In genomic region chr17:36463916-36464764, GRCh38 we compare ENCODE assay signal across 8 cellular contexts. TPM values are rescaled to one million over a fixed set of nuclear protein-coding genes. Genes with fewer than 3 reads are reported as not detected.
DNase-seq lines count a peak whose midpoint lies in the region; ATAC-seq and TF ChIP-seq lines count a peak whose summit lies in the region.

No MANE protein-coding gene starts in this region.

- DNase-seq in D341Med (ENCODE audit: low spot score) (peak; percentile 90), LHCN-M2 (ENCODE audit: low read depth) (peak; percentile 52), fibroblast of the aortic adventitia (ENCODE audit: low read depth) (peak; percentile 59), omental fat pad (ENCODE audit: low spot score) (no peak)
- peak; percentile 79 for DNase-seq in activated CD4-positive, alpha-beta memory T cell treated with anti-CD3 and anti-CD28 coated beads for 36 hours
- DNase-seq in effector CD8-positive, alpha-beta T cell (lab: John Stamatoyannopoulos, UW): no peak

- CTCF ChIA-PET in activated CD4-positive, alpha-beta memory T cell treated with anti-CD3 and anti-CD28 coated beads for 36 hours (lab: Charles Lee): no interaction called here

- H3K36me3 Mint-ChIP-seq in activated CD4-positive, alpha-beta memory T cell treated with anti-CD3 and anti-CD28 coated beads for 36 hours: no peaks in the 10 kb centered on the region

- H3K27me3 Mint-ChIP-seq in activated CD4-positive, alpha-beta memory T cell treated with anti-CD3 and anti-CD28 coated beads for 36 hours: peaks cover 51% of the 10 kb centered on the region

- TF ChIP-seq CTCF in fibroblast of the aortic adventitia (IDR thresholded peaks at IDR 0.05; ENCODE audit: insufficient read depth, low read length) (no peak), omental fat pad (IDR thresholded peaks at IDR 0.05) (no peak)

- intact Hi-C loops in activated CD4-positive, alpha-beta memory T cell treated with anti-CD3 and anti-CD28 coated beads for 36 hours (cut with micrococcal nuclease): no loop called here

- ATAC-seq in omental fat pad (ENCODE audit: low FRiP score) (peak; percentile 79), GM21737 (IDR thresholded peaks at IDR 0.05; ENCODE audit: unreplicated experiment) (no peak), GM21619 (IDR thresholded peaks at IDR 0.05; ENCODE audit: unreplicated experiment) (no peak)

- H3K4me1 Mint-ChIP-seq in activated CD4-positive, alpha-beta memory T cell treated with anti-CD3 and anti-CD28 coated beads for 36 hours (ENCODE audit: low read depth): no peaks in the 10 kb centered on the region

- H3K27ac Mint-ChIP-seq in activated CD4-positive, alpha-beta memory T cell treated with anti-CD3 and anti-CD28 coated beads for 36 hours: no peak overlapping the region

- no peak overlapping the region for H3K4me3 ChIP-seq in fibroblast of the aortic adventitia (ENCODE audit: low read depth, low read length)

- H3K9me3 Mint-ChIP-seq in activated CD4-positive, alpha-beta memory T cell treated with anti-CD3 and anti-CD28 coated beads for 36 hours: no peaks in the 10 kb centered on the region

- no peak overlapping the region for H3K4me3 Mint-ChIP-seq in activated CD4-positive, alpha-beta memory T cell treated with anti-CD3 and anti-CD28 coated beads for 36 hours

- POLR2A ChIA-PET in activated CD4-positive, alpha-beta memory T cell treated with anti-CD3 and anti-CD28 coated beads for 36 hours (lab: Charles Lee): no interaction called here

RNA-seq across cellular contexts. Expression of gene ZNHIT3, which starts 22.3 kb away (rescaled TPM):
- total RNA-seq in LHCN-M2 (2014; rRNA removed) (42.8 and 51.3 TPM in 2 replicates), fibroblast of the aortic adventitia (ENCODE audit: low replicate concordance) (26.9 and 28.0 TPM in 2 replicates), omental fat pad (10 to 100 TPM; 19.8 to 35.2 (median 25.4) TPM)
- 50.3 TPM for polyA plus RNA-seq in LHCN-M2 (2012)
- total RNA-seq in activated CD4-positive, alpha-beta memory T cell treated with anti-CD3 and anti-CD28 coated beads for 36 hours: 10 to 100 TPM; 41.6 to 45.2 TPM

Comparison
In these comparisons a context has a peak if more than half of its experiments do, and no peak if none do; other contexts are left out.
1. DNase-seq: peak in D341Med (single experiment), LHCN-M2 (single experiment), activated CD4-positive, alpha-beta memory T cell treated with anti-CD3 and anti-CD28 coated beads for 36 hours (single experiment) and fibroblast of the aortic adventitia (single experiment); none in omental fat pad (single experiment) and effector CD8-positive, alpha-beta T cell (single experiment).